ENCODE assay signal across 8 cellular contexts in genomic region chr7:121080913-121081326, GRCh38.
"Had no signal": no experiment of that assay in that cellular context is flagged by ENCODE, and none has a peak within 500 bp of the region (broad histone marks: within the 10 kb centered on the region; RNA-seq: fewer than 3 reads in every experiment).

No MANE protein-coding gene starts in this region.

- H2AFZ ChIP-seq: parathyroid adenoma had no signal

- H3K27ac Mint-ChIP-seq: mesothelial cell of epicardium; natural killer cell treated with Interleukin-12 subunit alpha and Interleukin-12 subunit beta and Interleukin-15 and Interleukin-18, amount 100 ng/mL, for 72 hours had no signal

- H3K9me3 Mint-ChIP-seq: mesothelial cell of epicardium; natural killer cell treated with Interleukin-12 subunit alpha and Interleukin-12 subunit beta and Interleukin-15 and Interleukin-18, amount 100 ng/mL, for 72 hours had no signal

- H3K4me1 ChIP-seq: parathyroid adenoma, prostate gland had no signal

- H3K4me3 Mint-ChIP-seq: mesothelial cell of epicardium; natural killer cell treated with Interleukin-12 subunit alpha and Interleukin-12 subunit beta and Interleukin-15 and Interleukin-18, amount 100 ng/mL, for 72 hours had no signal

- H3K36me3 Mint-ChIP-seq: mesothelial cell of epicardium; natural killer cell treated with Interleukin-12 subunit alpha and Interleukin-12 subunit beta and Interleukin-15 and Interleukin-18, amount 100 ng/mL, for 72 hours had no signal

- DNase-seq: effector memory CD4-positive, alpha-beta T cell; islet precursor cell; stimulated activated CD4-positive, alpha-beta T cell treated with anti-CD3 and anti-CD28 coated beads, Interleukin-12 subunit alpha, Interleukin-12 subunit beta, amount 100 ng/mL, for 4 hours; stimulated activated naive CD4-positive, alpha-beta T cell treated with Interleukin-2 at 50 U/mL for 16 hours had no signal

- H3K36me3 ChIP-seq: prostate gland had no signal

- H3K79me2 ChIP-seq: parathyroid adenoma had no signal

- H3K9me3 ChIP-seq: prostate gland had no signal

- H3K27ac ChIP-seq: parathyroid adenoma, prostate gland had no signal

- H3K9ac ChIP-seq: parathyroid adenoma had no signal

- H3K4me3 ChIP-seq: prostate gland had no signal
